In the genomic region with DNA sequence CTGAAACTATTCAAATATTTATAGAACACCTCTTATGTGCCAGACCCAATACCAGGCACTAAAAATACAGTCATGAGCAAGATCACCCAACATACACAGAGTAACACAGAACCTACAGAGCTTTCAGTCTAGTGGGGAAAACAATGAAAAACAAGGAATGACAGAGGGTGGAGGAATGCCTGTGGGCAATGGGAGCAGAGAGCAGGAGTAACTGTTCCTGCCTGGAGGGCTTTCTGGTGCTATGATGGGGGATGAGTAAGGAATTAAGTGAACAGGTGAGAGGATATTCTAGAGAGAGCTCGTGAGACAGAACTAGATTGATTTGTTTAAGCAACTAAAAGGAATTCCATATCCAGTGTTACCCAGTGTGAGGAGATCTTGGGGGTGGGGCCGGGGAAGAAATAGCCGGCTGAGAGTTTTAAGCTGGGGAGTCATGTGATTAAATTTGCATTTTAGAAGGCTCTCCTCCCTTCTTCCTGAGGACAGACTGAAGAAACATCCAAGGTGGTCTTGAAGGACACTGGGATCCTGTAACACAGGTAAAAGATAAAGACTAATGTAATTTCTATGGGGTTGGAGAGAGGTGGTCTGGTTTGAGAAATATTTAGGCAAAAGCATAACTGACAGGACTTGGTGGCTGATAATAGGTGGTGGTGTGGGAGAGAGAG, we compare ENCODE assay signal across 16 cellular contexts. TPM values are rescaled to one million over a fixed set of nuclear protein-coding genes. Genes with fewer than 3 reads are reported as not detected.
DNase-seq lines count a peak whose midpoint lies in the region; ATAC-seq and TF ChIP-seq lines count a peak whose summit lies in the region.
"Had no signal": no experiment of that assay in that cellular context is flagged by ENCODE, and none has a peak within 500 bp of the region (broad histone marks: within the 10 kb centered on the region; RNA-seq: fewer than 3 reads in every experiment).

No MANE protein-coding gene starts in this region.

- no peak; the same call in 1 of the 3 replicates for ATAC-seq in GM23338
- ATAC-seq in activated T-helper 17 cell treated with anti-CD3 and anti-CD28 coated beads, Interleukin-2, amount 50 U/mL, for 72 hours (replicated peaks) = no peak
- ATAC-seq in naive thymus-derived CD8-positive, alpha-beta T cell = no peak
- ATAC-seq: sciatic nerve had no signal

- DNase-seq in T-helper 2 cell treated with Interferon-gamma antibody and Interleukin-4, amounts not matched to agents 5 μg/mL and 100 μg/mL, for 36 hours (ENCODE audit: low spot score) = no peak
- no peak for DNase-seq in T-helper 2 cell
- peak; percentile 11 for DNase-seq in GM23338 (ENCODE audit: low spot score)
- no peak for DNase-seq in naive thymus-derived CD8-positive, alpha-beta T cell
- DNase-seq in NOMO-1 (lab: John Stamatoyannopoulos, UW; ENCODE audit: unreplicated experiment in 2 of 2) = no peak
- DNase-seq in NCI-H774 (lab: John Stamatoyannopoulos, UW) = no peak
- no peak for DNase-seq in NCI-H510A treated with DMSO at 0.1 percent for 48 hours (lab: John Stamatoyannopoulos, UW)
- DNase-seq: 8988T; Calu3; effector CD4-positive, alpha-beta T cell; NCI-H2107; stimulated activated naive CD4-positive, alpha-beta T cell treated with Interleukin-2 at 50 U/mL for 16 hours had no signal

- peaks cover 10% of the 10 kb centered on the region; the same call in 1 of the 2 replicates for H3K4me1 ChIP-seq in GM23338 (ENCODE audit: insufficient read depth)

- H3K27me3 Mint-ChIP-seq in T-helper 2 cell treated with Interferon-gamma antibody and Interleukin-4, amounts not matched to agents 5 μg/mL and 100 μg/mL, for 36 hours (ENCODE audit: low read depth) = no peaks in the 10 kb centered on the region
- peaks cover 1% of the 10 kb centered on the region for H3K27me3 Mint-ChIP-seq in GM23338 (ENCODE audit: insufficient read depth, low read depth, poor library complexity)
- H3K27me3 Mint-ChIP-seq in activated T-helper 17 cell treated with anti-CD3 and anti-CD28 coated beads, Interleukin-2, amount 50 U/mL, for 72 hours = no peaks in the 10 kb centered on the region
- no peaks in the 10 kb centered on the region for H3K27me3 Mint-ChIP-seq in naive thymus-derived CD8-positive, alpha-beta T cell

- peaks cover 18% of the 10 kb centered on the region for H3K4me1 Mint-ChIP-seq in T-helper 2 cell treated with Interferon-gamma antibody and Interleukin-4, amounts not matched to agents 5 μg/mL and 100 μg/mL, for 36 hours (ENCODE audit: low read depth)
- peaks cover 17% of the 10 kb centered on the region for H3K4me1 Mint-ChIP-seq in GM23338
- H3K4me1 Mint-ChIP-seq in activated T-helper 17 cell treated with anti-CD3 and anti-CD28 coated beads, Interleukin-2, amount 50 U/mL, for 72 hours = peaks cover 16% of the 10 kb centered on the region
- peaks cover 32 to 69% (median 47%) of the 10 kb centered on the region in 4 donors for H3K4me1 Mint-ChIP-seq in naive thymus-derived CD8-positive, alpha-beta T cell

- H3K79me2 ChIP-seq in GM23338 (replicated peaks; ENCODE audit: insufficient read depth) = no peaks in the 10 kb centered on the region

- H3K36me3 ChIP-seq in GM23338 (ENCODE audit: insufficient read depth) = no peaks in the 10 kb centered on the region

- no peak overlapping the region for H3K27ac ChIP-seq in GM23338 (ENCODE audit: low read depth)
- H3K27ac ChIP-seq: VCaP had no signal

- peaks cover 33% of the 10 kb centered on the region for H3K36me3 Mint-ChIP-seq in T-helper 2 cell treated with Interferon-gamma antibody and Interleukin-4, amounts not matched to agents 5 μg/mL and 100 μg/mL, for 36 hours (ENCODE audit: low read depth)
- H3K36me3 Mint-ChIP-seq in GM23338 (ENCODE audit: low read depth) = no peaks in the 10 kb centered on the region
- H3K36me3 Mint-ChIP-seq in activated T-helper 17 cell treated with anti-CD3 and anti-CD28 coated beads, Interleukin-2, amount 50 U/mL, for 72 hours (ENCODE audit: low read depth) = peaks cover 32% of the 10 kb centered on the region
- peaks cover 4 to 15% (median 10%) of the 10 kb centered on the region in 3 donors for H3K36me3 Mint-ChIP-seq in naive thymus-derived CD8-positive, alpha-beta T cell

- POLR2A ChIA-PET in naive thymus-derived CD8-positive, alpha-beta T cell (lab: Charles Lee) = interaction anchor here (0.8 to 1.6 kb wide), 3 partner anchors 32 to 198 kb away, joined by 3 to 7 read pairs (median 3); partner anchors contain the start of gene LRIF1

- H3K4me3 ChIP-seq in GM23338 = no peak overlapping the region

- no peaks in the 10 kb centered on the region for H4K20me1 ChIP-seq in GM23338 (replicated peaks; ENCODE audit: insufficient read depth)

- H3K9me3 Mint-ChIP-seq in T-helper 2 cell treated with Interferon-gamma antibody and Interleukin-4, amounts not matched to agents 5 μg/mL and 100 μg/mL, for 36 hours = peaks cover 25% of the 10 kb centered on the region
- no peaks in the 10 kb centered on the region; the same call in 2 of the 3 replicates for H3K9me3 Mint-ChIP-seq in GM23338
- H3K9me3 Mint-ChIP-seq in activated T-helper 17 cell treated with anti-CD3 and anti-CD28 coated beads, Interleukin-2, amount 50 U/mL, for 72 hours = peaks cover 6% of the 10 kb centered on the region
- peaks cover 0 to 20% (median 10%) of the 10 kb centered on the region in 9 donors for H3K9me3 Mint-ChIP-seq in naive thymus-derived CD8-positive, alpha-beta T cell

- H2AFZ ChIP-seq in GM23338 = peak overlapping the region; percentile 93

- H3K27me3 ChIP-seq in GM23338 (ENCODE audit: insufficient read depth) = no peaks in the 10 kb centered on the region

- H3K4me2 ChIP-seq in GM23338 = 0 out of 2 replicates have a peak overlapping the region, but pooled peaks have one; percentile 58

- peak overlapping the region; percentile 27 for H3K27ac Mint-ChIP-seq in T-helper 2 cell treated with Interferon-gamma antibody and Interleukin-4, amounts not matched to agents 5 μg/mL and 100 μg/mL, for 36 hours
- no peak overlapping the region for H3K27ac Mint-ChIP-seq in GM23338
- H3K27ac Mint-ChIP-seq in activated T-helper 17 cell treated with anti-CD3 and anti-CD28 coated beads, Interleukin-2, amount 50 U/mL, for 72 hours = peak overlapping the region; percentile 92
- H3K27ac Mint-ChIP-seq in naive thymus-derived CD8-positive, alpha-beta T cell = peak overlapping the region; percentile 96 to 100 (median 99)

- peaks cover 5% of the 10 kb centered on the region; the same call in 1 of the 2 replicates for H3K9me2 ChIP-seq in GM23338 (ENCODE audit: insufficient read depth)

- no peak for TF ChIP-seq CTCF in GM23338 (conservative IDR thresholded peaks at IDR 0.05; ENCODE audit: low read depth in 2 of 2)

- H3F3A ChIP-seq in GM23338 (replicated peaks; ENCODE audit: low read depth) = no peaks in the 10 kb centered on the region

- no peak overlapping the region for H3K4me3 Mint-ChIP-seq in T-helper 2 cell treated with Interferon-gamma antibody and Interleukin-4, amounts not matched to agents 5 μg/mL and 100 μg/mL, for 36 hours
- no peak overlapping the region for H3K4me3 Mint-ChIP-seq in GM23338
- peak overlapping the region; percentile 93 for H3K4me3 Mint-ChIP-seq in activated T-helper 17 cell treated with anti-CD3 and anti-CD28 coated beads, Interleukin-2, amount 50 U/mL, for 72 hours
- peak overlapping the region in 9 of 10 donors; percentile 29 to 99 (median 57) for H3K4me3 Mint-ChIP-seq in naive thymus-derived CD8-positive, alpha-beta T cell

TF ChIP-seq in GM23338, 12 proteins besides CTCF, POLR2A, EP300 and RAD21 (continues in another document):
- no peak for TF ChIP-seq CREB1 (CRISPR knock-in tag; IDR thresholded peaks at IDR 0.05; ENCODE audit: low read depth)
- TF ChIP-seq, protein P1, sequence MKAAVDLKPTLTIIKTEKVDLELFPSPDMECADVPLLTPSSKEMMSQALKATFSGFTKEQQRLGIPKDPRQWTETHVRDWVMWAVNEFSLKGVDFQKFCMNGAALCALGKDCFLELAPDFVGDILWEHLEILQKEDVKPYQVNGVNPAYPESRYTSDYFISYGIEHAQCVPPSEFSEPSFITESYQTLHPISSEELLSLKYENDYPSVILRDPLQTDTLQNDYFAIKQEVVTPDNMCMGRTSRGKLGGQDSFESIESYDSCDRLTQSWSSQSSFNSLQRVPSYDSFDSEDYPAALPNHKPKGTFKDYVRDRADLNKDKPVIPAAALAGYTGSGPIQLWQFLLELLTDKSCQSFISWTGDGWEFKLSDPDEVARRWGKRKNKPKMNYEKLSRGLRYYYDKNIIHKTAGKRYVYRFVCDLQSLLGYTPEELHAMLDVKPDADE (IDR thresholded peaks at IDR 0.05) = no peak

RNA-seq across cellular contexts. Expression of gene CD53, which starts 2.1 kb away (rescaled TPM):
- 0.28 and 0.93 TPM in 2 replicates for total RNA-seq in GM23338 (2014; rRNA removed; shearing (Covaris generic))
- polyA plus RNA-seq in GM23338 (2016; fragmentation: Nextera tagmentation; extraction: Ambion mirVana) = 0.70 and 0.89 TPM in 2 replicates
- 100 to 1,000 TPM; 315 to 427 TPM for total RNA-seq in activated T-helper 17 cell treated with anti-CD3 and anti-CD28 coated beads, Interleukin-2, amount 50 U/mL, for 72 hours
- total RNA-seq in naive thymus-derived CD8-positive, alpha-beta T cell = 100 to 1,000 TPM; 295 to 313 TPM
- 100 to 1,000 TPM; 619 to 909 (median 820) TPM for polyA plus RNA-seq in naive thymus-derived CD8-positive, alpha-beta T cell
- total RNA-seq: Calu3, SK-MEL-5 had no signal

Comparison
In these comparisons a context has a peak if more than half of its experiments do, and no peak if none do; other contexts are left out.
1. H3K4me3 Mint-ChIP-seq: peak in activated T-helper 17 cell treated with anti-CD3 and anti-CD28 coated beads, Interleukin-2, amount 50 U/mL, for 72 hours (single experiment) and naive thymus-derived CD8-positive, alpha-beta T cell (9 of 10); none in T-helper 2 cell treated with Interferon-gamma antibody and Interleukin-4, amounts not matched to agents 5 μg/mL and 100 μg/mL, for 36 hours (single experiment) and GM23338 (single experiment).
2. RNA of gene CD53, which starts 2.1 kb away (total RNA-seq): 315 to 427 TPM in activated T-helper 17 cell treated with anti-CD3 and anti-CD28 coated beads, Interleukin-2, amount 50 U/mL, for 72 hours and 295 to 313 TPM in naive thymus-derived CD8-positive, alpha-beta T cell; 0.28 to 0.93 TPM in GM23338; every median in the first group is over 100 times any median in the second.